In genomic region chr12:69061574-69061973, GRCh38 we compare ENCODE assay signal across 16 cellular contexts.
DNase-seq lines count a peak whose midpoint lies in the region; ATAC-seq and TF ChIP-seq lines count a peak whose summit lies in the region.
"Had no signal": no experiment of that assay in that cellular context is flagged by ENCODE, and none has a peak within 500 bp of the region (broad histone marks: within the 10 kb centered on the region; RNA-seq: fewer than 3 reads in every experiment).

No MANE protein-coding gene starts in this region.

- H3K27me3 ChIP-seq in GM23338 (ENCODE audit: insufficient read depth) (no peaks in the 10 kb centered on the region), stomach smooth muscle (ENCODE audit: control insufficient read depth in 1 of 2, insufficient read depth in 2 of 2, low read length in 2 of 2) (no peaks in the 10 kb centered on the region), foreskin keratinocyte (no peaks in the 10 kb centered on the region)

- no peaks in the 10 kb centered on the region for H3K36me3 ChIP-seq in GM23338 (ENCODE audit: insufficient read depth)
- no peaks in the 10 kb centered on the region for H3K36me3 ChIP-seq in stomach smooth muscle (ENCODE audit: control insufficient read depth in 2 of 2, insufficient read depth in 2 of 2, low read length in 2 of 2)

- no peaks in the 10 kb centered on the region for H3K27me3 Mint-ChIP-seq in GM23338 (ENCODE audit: insufficient read depth, low read depth, poor library complexity)
- H3K27me3 Mint-ChIP-seq in dendritic cell treated with granulocyte-macrophage colony-stimulating factor and Interleukin-4, amounts not matched to agents 40 ng/mL and 50 ng/mL, for 4 days = no peaks in the 10 kb centered on the region
- H3K27me3 Mint-ChIP-seq: B cell had no signal

- no peak overlapping the region for H3K4me2 ChIP-seq in GM23338
- H3K4me2 ChIP-seq: A549 had no signal

- 0 out of 3 replicates have a peak, but pooled peaks have one; percentile 32 for ATAC-seq in GM23338
- no peak for ATAC-seq in foreskin keratinocyte
- no peak for ATAC-seq in GM21390 (IDR thresholded peaks at IDR 0.05; ENCODE audit: unreplicated experiment)
- no peak for ATAC-seq in HG03460 (IDR thresholded peaks at IDR 0.05; ENCODE audit: unreplicated experiment)
- ATAC-seq: A549 had no signal

- H3K4me3 ChIP-seq in GM23338 (no peak overlapping the region), stomach smooth muscle (ENCODE audit: low read length in 2 of 2) (no peak overlapping the region)
- H3K4me3 ChIP-seq: A549 had no signal

- no peak overlapping the region for H3K9ac ChIP-seq in stomach smooth muscle (ENCODE audit: low read length in 2 of 2)

- H3K9me3 Mint-ChIP-seq in GM23338 = no peaks in the 10 kb centered on the region
- no peaks in the 10 kb centered on the region for H3K9me3 Mint-ChIP-seq in dendritic cell treated with granulocyte-macrophage colony-stimulating factor and Interleukin-4, amounts not matched to agents 40 ng/mL and 50 ng/mL, for 4 days
- H3K9me3 Mint-ChIP-seq: CD14-positive monocyte had no signal

- H3K36me3 Mint-ChIP-seq in GM23338 (ENCODE audit: low read depth) = no peaks in the 10 kb centered on the region
- no peaks in the 10 kb centered on the region for H3K36me3 Mint-ChIP-seq in dendritic cell treated with granulocyte-macrophage colony-stimulating factor and Interleukin-4, amounts not matched to agents 40 ng/mL and 50 ng/mL, for 4 days (ENCODE audit: low read depth)
- H3K36me3 Mint-ChIP-seq: CD14-positive monocyte had no signal

- intact Hi-C loops in dendritic cell treated with granulocyte-macrophage colony-stimulating factor and Interleukin-4, amounts not matched to agents 40 ng/mL and 50 ng/mL, for 4 days (cut with micrococcal nuclease) = no loop called here

- H3K4me1 ChIP-seq in GM23338 (ENCODE audit: insufficient read depth) (no peaks in the 10 kb centered on the region), stomach smooth muscle (ENCODE audit: control insufficient read depth, insufficient read depth, low read length) (peaks cover 3% of the 10 kb centered on the region), foreskin keratinocyte (peaks cover 10% of the 10 kb centered on the region)

- TF ChIP-seq CTCF in GM23338 (conservative IDR thresholded peaks at IDR 0.05; ENCODE audit: low read depth in 2 of 2) (no peak), foreskin keratinocyte (conservative IDR thresholded peaks at IDR 0.05) (no peak)

- H3K27ac ChIP-seq in GM23338 (ENCODE audit: low read depth) (no peak overlapping the region), stomach smooth muscle (ENCODE audit: low read length) (peak overlapping the region; percentile 8), foreskin keratinocyte (no peak overlapping the region)

- H3F3A ChIP-seq in GM23338 (replicated peaks; ENCODE audit: low read depth) = no peaks in the 10 kb centered on the region

- no peak overlapping the region for H2AFZ ChIP-seq in GM23338

- H3K4me1 Mint-ChIP-seq in GM23338 = peaks cover 10% of the 10 kb centered on the region
- H3K4me1 Mint-ChIP-seq in dendritic cell treated with granulocyte-macrophage colony-stimulating factor and Interleukin-4, amounts not matched to agents 40 ng/mL and 50 ng/mL, for 4 days (ENCODE audit: low read depth) = peaks cover 34% of the 10 kb centered on the region
- H3K4me1 Mint-ChIP-seq: B cell had no signal

- H3K27ac Mint-ChIP-seq in GM23338 = no peak overlapping the region; the same call in none of the 2 replicates
- H3K27ac Mint-ChIP-seq in dendritic cell treated with granulocyte-macrophage colony-stimulating factor and Interleukin-4, amounts not matched to agents 40 ng/mL and 50 ng/mL, for 4 days = peak overlapping the region; percentile 72
- H3K27ac Mint-ChIP-seq: B cell had no signal

- no peak overlapping the region for H3K4me3 Mint-ChIP-seq in GM23338
- H3K4me3 Mint-ChIP-seq in dendritic cell treated with granulocyte-macrophage colony-stimulating factor and Interleukin-4, amounts not matched to agents 40 ng/mL and 50 ng/mL, for 4 days = no peak overlapping the region
- H3K4me3 Mint-ChIP-seq: B cell, CD14-positive monocyte had no signal

- no peaks in the 10 kb centered on the region for H3K9me2 ChIP-seq in GM23338 (ENCODE audit: insufficient read depth)

- no peaks in the 10 kb centered on the region for H3K9me3 ChIP-seq in stomach smooth muscle (ENCODE audit: control insufficient read depth in 2 of 2, low read length in 2 of 2)

- no peaks in the 10 kb centered on the region for H3K79me2 ChIP-seq in GM23338 (replicated peaks; ENCODE audit: insufficient read depth)

- H4K20me1 ChIP-seq in GM23338 (replicated peaks; ENCODE audit: insufficient read depth) = no peaks in the 10 kb centered on the region

- DNase-seq in GM23338 (ENCODE audit: low spot score) (no peak), M059J (ENCODE audit: low read depth) (peak; percentile 25), foreskin keratinocyte (no peak)
- DNase-seq: GOT3, HCEC 1CT, Karpas-422, NCI-H345, NCI-H526, OCI-M1 had no signal

TF ChIP-seq in GM23338, 12 proteins besides CTCF, POLR2A, EP300 and RAD21:
- TF ChIP-seq EZH2phosphoT487 (IDR thresholded peaks at IDR 0.05; ENCODE audit: unreplicated experiment) (no peak), EZH2 (IDR thresholded peaks at IDR 0.05; ENCODE audit: low read depth, unreplicated experiment) (no peak), POLR2AphosphoS5 (IDR thresholded peaks at IDR 0.05; ENCODE audit: low read depth) (no peak), ZNF114 (CRISPR knock-in tag; IDR thresholded peaks at IDR 0.05) (no peak), ETS1 (IDR thresholded peaks at IDR 0.05) (no peak), CREB1 (CRISPR knock-in tag; IDR thresholded peaks at IDR 0.05; ENCODE audit: low read depth) (no peak), REST (IDR thresholded peaks at IDR 0.05; ENCODE audit: unreplicated experiment) (no peak), STAT1 (IDR thresholded peaks at IDR 0.05; ENCODE audit: unreplicated experiment) (no peak)
